30 cellular contexts compared by ENCODE assay signal in genomic region chr17:44928136-44928535, GRCh38. TPM values are rescaled to one million over a fixed set of nuclear protein-coding genes. Genes with fewer than 3 reads are reported as not detected.
A peak's percentile ranks its signal among the peaks of the same experiment; 100 is the strongest.
DNase-seq lines count a peak whose midpoint lies in the region; ATAC-seq, FAIRE-seq and TF ChIP-seq lines count a peak whose summit lies in the region.
"Had no signal": no experiment of that assay in that cellular context is flagged by ENCODE, and none has a peak within 500 bp of the region (broad histone marks: within the 10 kb centered on the region; RNA-seq: fewer than 3 reads in every experiment).

No MANE protein-coding gene starts in this region.

- H3K4me1 Mint-ChIP-seq in activated naive CD4-positive, alpha-beta T cell treated with anti-CD3 and anti-CD28 coated beads for 36 hours (ENCODE audit: low read depth): no peaks in the 10 kb centered on the region
- H3K4me1 Mint-ChIP-seq in activated naive CD4-positive, alpha-beta T cell treated with anti-CD3 and anti-CD28 coated beads, Interleukin-2, amount 10 ng/mL, durations not matched to agents 7 days and 5 days: no peaks in the 10 kb centered on the region
- H3K4me1 Mint-ChIP-seq: CD14-positive monocyte; CD8-positive, alpha-beta memory T cell had no signal

- no peak overlapping the region for H3K27ac Mint-ChIP-seq in activated naive CD4-positive, alpha-beta T cell treated with anti-CD3 and anti-CD28 coated beads for 36 hours
- H3K27ac Mint-ChIP-seq in activated naive CD4-positive, alpha-beta T cell treated with anti-CD3 and anti-CD28 coated beads, Interleukin-2, amount 10 ng/mL, durations not matched to agents 7 days and 5 days: no peak overlapping the region

- H3K36me3 ChIP-seq in HEK293 (ENCODE audit: control insufficient read depth in 2 of 2, insufficient read depth in 1 of 2, low read length in 2 of 2) (peaks cover 53 to 79% of the 10 kb centered on the region in 2 experiments), kidney (ENCODE audit: control insufficient read depth in 1 of 2, insufficient read depth in 2 of 2, low read length in 2 of 2) (no peaks in the 10 kb centered on the region), spleen (peaks cover 0 to 79% (median 0%) of the 10 kb centered on the region in 6 donors)

- ATAC-seq in GM21723 (IDR thresholded peaks at IDR 0.05; ENCODE audit: unreplicated experiment): no peak
- ATAC-seq: PC-3 had no signal

- peak; percentile 2 for DNase-seq in activated naive CD4-positive, alpha-beta T cell treated with anti-CD3 and anti-CD28 coated beads for 36 hours
- DNase-seq in activated naive CD4-positive, alpha-beta T cell treated with anti-CD3 and anti-CD28 coated beads, Interleukin-2, amount 10 ng/mL, durations not matched to agents 7 days and 5 days: no peak
- DNase-seq in kidney (peak; percentile 66), spleen (peak; percentile 39), H54 (ENCODE audit: insufficient read length, low spot score) (no peak)
- no peak for DNase-seq in stimulated activated CD4-positive, alpha-beta T cell treated with anti-CD3 and anti-CD28 coated beads, Interleukin-2, amount 100 ng/mL, for 48 hours
- DNase-seq: 8988T; ACHN; DMS79 treated with DMSO at 0.1 percent for 48 hours; GF-D8; Kasumi-1; MV-4-11; NCI-H1105; NCI-H1436 treated with DMSO at 0.1 percent for 48 hours; NCI-H1930; NCI-H2107; NCI-H524; NCI-H748 treated with DMSO at 0.1 percent for 48 hours; NK-92 treated with Interleukin-12 subunit alpha and Interleukin-12 subunit beta, amount 100 ng/mL, for 24 hours; PC-3; SHP77 had no signal

- peaks cover 40% of the 10 kb centered on the region for H3K36me3 Mint-ChIP-seq in activated naive CD4-positive, alpha-beta T cell treated with anti-CD3 and anti-CD28 coated beads for 36 hours (ENCODE audit: low read depth)
- peaks cover 61% of the 10 kb centered on the region for H3K36me3 Mint-ChIP-seq in activated naive CD4-positive, alpha-beta T cell treated with anti-CD3 and anti-CD28 coated beads, Interleukin-2, amount 10 ng/mL, durations not matched to agents 7 days and 5 days
- H3K36me3 Mint-ChIP-seq: CD8-positive, alpha-beta memory T cell had no signal

- no peak overlapping the region for H3K4me3 Mint-ChIP-seq in activated naive CD4-positive, alpha-beta T cell treated with anti-CD3 and anti-CD28 coated beads for 36 hours
- H3K4me3 Mint-ChIP-seq in activated naive CD4-positive, alpha-beta T cell treated with anti-CD3 and anti-CD28 coated beads, Interleukin-2, amount 10 ng/mL, durations not matched to agents 7 days and 5 days: no peak overlapping the region
- H3K4me3 Mint-ChIP-seq: CD14-positive monocyte; CD8-positive, alpha-beta memory T cell had no signal

- TF ChIP-seq POLR2A in spleen (IDR thresholded peaks at IDR 0.05) (no peak), H54 (IDR thresholded peaks at IDR 0.05; ENCODE audit: low read depth, low read length) (no peak)

- H3K27ac ChIP-seq in HEK293 (ENCODE audit: extremely low read depth, low read depth, low read length) (0 out of 2 replicates have a peak overlapping the region, but pooled peaks have one; percentile 24), kidney (ENCODE audit: low read depth in 2 of 2, low read length in 2 of 2) (no peak overlapping the region), spleen (no peak overlapping the region)

- intact Hi-C loops in activated naive CD4-positive, alpha-beta T cell treated with anti-CD3 and anti-CD28 coated beads for 36 hours (cut with micrococcal nuclease): no loop called here
- intact Hi-C loops in kidney (cut with DNase I): loop anchor here (10.0 kb wide), 1 partner anchor 187 kb away; no protein-coding TSS in a partner anchor
- intact Hi-C loops in spleen (cut with DNase I; ENCODE audit: low total_unique reads): no loop called here

- H3K9me3 ChIP-seq in HEK293 (ENCODE audit: control insufficient read depth, insufficient read depth, low read depth, low read length) (no peaks in the 10 kb centered on the region), kidney (ENCODE audit: control insufficient read depth in 1 of 2, low read length in 2 of 2) (no peaks in the 10 kb centered on the region), spleen (no peaks in the 10 kb centered on the region)
- H3K9me3 ChIP-seq: BE2C had no signal

- H3K9ac ChIP-seq in kidney (ENCODE audit: low read length in 2 of 2): no peak overlapping the region

- FAIRE-seq in kidney (lab: Jason Lieb, UNC) (no peak), H54 (lab: Jason Lieb, UNC) (no peak)
- FAIRE-seq: GM12891 had no signal

- no peaks in the 10 kb centered on the region; the same call in 1 of the 2 replicates for H3K4me1 ChIP-seq in HEK293 (ENCODE audit: control insufficient read depth, insufficient read depth, low read length)
- no peaks in the 10 kb centered on the region for H3K4me1 ChIP-seq in kidney (ENCODE audit: control insufficient read depth in 1 of 2, insufficient read depth in 1 of 2, low read depth in 1 of 2, low read length in 2 of 2)
- H3K4me1 ChIP-seq in spleen: no peaks in the 10 kb centered on the region

- H3K27me3 Mint-ChIP-seq in activated naive CD4-positive, alpha-beta T cell treated with anti-CD3 and anti-CD28 coated beads for 36 hours (ENCODE audit: low read depth): peaks cover 4% of the 10 kb centered on the region
- peaks cover 1% of the 10 kb centered on the region for H3K27me3 Mint-ChIP-seq in activated naive CD4-positive, alpha-beta T cell treated with anti-CD3 and anti-CD28 coated beads, Interleukin-2, amount 10 ng/mL, durations not matched to agents 7 days and 5 days

- POLR2A ChIA-PET in HEK293 (lab: Yijun Ruan, JAX): interaction anchor here (1.3 kb wide), 1 partner anchor 124 kb away, joined by 4 read pairs; the partner anchor contains the start of gene DCAKD

- H3K27me3 ChIP-seq in spleen (replicated peaks in 1 of 7): peaks cover 0 to 5% (median 0%) of the 10 kb centered on the region in 7 donors
- H3K27me3 ChIP-seq: BE2C had no signal

- H3K4me3 ChIP-seq in HEK293 (ENCODE audit: low read depth, low read length) (no peak overlapping the region), kidney (ENCODE audit: low read length in 2 of 2) (no peak overlapping the region), spleen (no peak overlapping the region)

- CTCF ChIA-PET in activated naive CD4-positive, alpha-beta T cell treated with anti-CD3 and anti-CD28 coated beads for 36 hours (lab: Charles Lee): no interaction called here
- CTCF ChIA-PET in activated naive CD4-positive, alpha-beta T cell treated with anti-CD3 and anti-CD28 coated beads, Interleukin-2, amount 10 ng/mL, durations not matched to agents 7 days and 5 days (lab: Charles Lee): no interaction called here
- CTCF ChIA-PET in HEK293 (lab: Yijun Ruan, JAX): interaction anchor here (0.9 to 1.7 kb wide), 2 partner anchors 8 to 10 kb away, joined by 4 to 8 read pairs; no protein-coding TSS in a partner anchor

- H3K9me3 Mint-ChIP-seq in activated naive CD4-positive, alpha-beta T cell treated with anti-CD3 and anti-CD28 coated beads for 36 hours: no peaks in the 10 kb centered on the region
- H3K9me3 Mint-ChIP-seq in activated naive CD4-positive, alpha-beta T cell treated with anti-CD3 and anti-CD28 coated beads, Interleukin-2, amount 10 ng/mL, durations not matched to agents 7 days and 5 days: no peaks in the 10 kb centered on the region
- H3K9me3 Mint-ChIP-seq: CD8-positive, alpha-beta memory T cell had no signal

- 95 to 97% (median 97%) methylated on average over 6 to 15 of the region's 15 CpGs for WGBS in spleen, 5 donors

- TF ChIP-seq CTCF in HEK293 (tag by site-specific recombination; IDR thresholded peaks at IDR 0.05) (no peak), kidney (IDR thresholded peaks at IDR 0.05; ENCODE audit: borderline replicate concordance, extremely low read depth, insufficient read depth) (no peak), spleen (IDR thresholded peaks at IDR 0.05 in 8 of 11, conservative IDR thresholded peaks at IDR 0.05 in 3 of 11) (no peak)

TF ChIP-seq in HEK293, 187 proteins besides CTCF, POLR2A, EP300 and RAD21 (continues in another document):
- TF ChIP-seq HIC1 (tag by site-specific recombination; IDR thresholded peaks at IDR 0.05): peak; percentile 13; the same call in 1 of the 2 replicates
- TF ChIP-seq ZNF146 (tag by site-specific recombination; IDR thresholded peaks at IDR 0.05): no peak
- TF ChIP-seq ZBTB1 (tag by site-specific recombination; IDR thresholded peaks at IDR 0.05): no peak

RNA-seq across cellular contexts. Expression of gene GFAP, which starts 12.8 kb away (rescaled TPM):
- total RNA-seq in activated naive CD4-positive, alpha-beta T cell treated with anti-CD3 and anti-CD28 coated beads for 36 hours: not detected
- total RNA-seq in kidney: 1.4 TPM
- polyA plus RNA-seq in kidney (ENCODE audit: insufficient read depth, low read depth, low replicate concordance): 2.3 TPM
- total RNA-seq in spleen: 1 to 10 TPM in 1 of 7 donors, under 1 TPM in 2, not detected in 4; 0.41 to 1.7 (median 0.54) TPM
- under 1 TPM in 2 of 3 donors, not detected in 1; 0.32 to 0.61 TPM for polyA plus RNA-seq in spleen
- total RNA-seq: CD8-positive, alpha-beta memory T cell; H4; MCF 10A; SK-MEL-5 had no signal
- polyA plus RNA-seq: CD8-positive, alpha-beta memory T cell had no signal

RNA-seq across cellular contexts. Expression of gene KIF18B, which starts 19.4 kb away (rescaled TPM):
- 10 to 100 TPM; 54.9 to 55.4 TPM for total RNA-seq in activated naive CD4-positive, alpha-beta T cell treated with anti-CD3 and anti-CD28 coated beads for 36 hours
- 0.44 TPM for total RNA-seq in kidney
- not detected for polyA plus RNA-seq in kidney (ENCODE audit: insufficient read depth, low read depth, low replicate concordance)
- total RNA-seq in spleen: 1 to 10 TPM; 1.1 to 5.8 (median 4.4) TPM
- 1 to 10 TPM in 2 of 3 donors, under 1 TPM in 1; 0.26 to 1.5 (median 1.2) TPM for polyA plus RNA-seq in spleen
- polyA plus RNA-seq: CD14-positive monocyte had no signal

RNA-seq across cellular contexts. Expression of gene EFTUD2, which starts 28.9 kb away (rescaled TPM):
- total RNA-seq in activated naive CD4-positive, alpha-beta T cell treated with anti-CD3 and anti-CD28 coated beads for 36 hours: 100 to 1,000 TPM; 170 to 176 TPM
- total RNA-seq in kidney (98.4 TPM), spleen (100 to 1,000 TPM in 6 of 7 donors, 10 to 100 TPM in 1; 77.4 to 140 (median 104) TPM)
- polyA plus RNA-seq in kidney (ENCODE audit: insufficient read depth, low read depth, low replicate concordance) (37.9 TPM), spleen (10 to 100 TPM; 39.0 to 44.0 (median 43.6) TPM)

RNA-seq across cellular contexts. Expression of gene C1QL1, which starts 40.0 kb away (rescaled TPM):
- under 1 TPM; 0.36 to 0.40 TPM for total RNA-seq in activated naive CD4-positive, alpha-beta T cell treated with anti-CD3 and anti-CD28 coated beads for 36 hours
- total RNA-seq in kidney: 0.76 TPM
- 25.4 TPM for polyA plus RNA-seq in kidney (ENCODE audit: insufficient read depth, low read depth, low replicate concordance)
- total RNA-seq in spleen: under 1 TPM in 1 of 7 donors, not detected in 6; 0.20 TPM
- under 1 TPM in 1 of 3 donors, not detected in 2; 0.38 TPM for polyA plus RNA-seq in spleen
- total RNA-seq: CD8-positive, alpha-beta memory T cell had no signal
- polyA plus RNA-seq: CD14-positive monocyte; CD8-positive, alpha-beta memory T cell had no signal

Comparison
In these comparisons a context has a peak if more than half of its experiments do, and no peak if none do; other contexts are left out.
1. DNase-seq: peak in activated naive CD4-positive, alpha-beta T cell treated with anti-CD3 and anti-CD28 coated beads for 36 hours (single experiment), kidney (single experiment) and spleen (single experiment); none in activated naive CD4-positive, alpha-beta T cell treated with anti-CD3 and anti-CD28 coated beads, Interleukin-2, amount 10 ng/mL, durations not matched to agents 7 days and 5 days (single experiment), stimulated activated CD4-positive, alpha-beta T cell treated with anti-CD3 and anti-CD28 coated beads, Interleukin-2, amount 100 ng/mL, for 48 hours (0 of 2) and H54 (single experiment).
2. RNA of gene KIF18B, which starts 19.4 kb away (total RNA-seq): 54.9 to 55.4 TPM in activated naive CD4-positive, alpha-beta T cell treated with anti-CD3 and anti-CD28 coated beads for 36 hours; 1.1 to 5.8 TPM in spleen and 0.44 TPM in kidney (single experiment); every median in the first group is over 4 times any median in the second.